In genomic region chr11:47270331-47271271, GRCh38 we compare ENCODE assay signal across 8 cellular contexts.
DNase-seq lines count a peak whose midpoint lies in the region; ATAC-seq lines count a peak whose summit lies in the region.

No MANE protein-coding gene starts in this region.

- H3K4me3 Mint-ChIP-seq in central memory CD8-positive, alpha-beta T cell = peak overlapping the region; percentile 69

- peaks cover 22% of the 10 kb centered on the region for H3K36me3 Mint-ChIP-seq in central memory CD8-positive, alpha-beta T cell (ENCODE audit: insufficient read depth)

- no peaks in the 10 kb centered on the region for H3K9me3 Mint-ChIP-seq in central memory CD8-positive, alpha-beta T cell

- H3K27ac Mint-ChIP-seq in central memory CD8-positive, alpha-beta T cell (ENCODE audit: low read depth) = peak overlapping the region; percentile 65

- ATAC-seq in central memory CD8-positive, alpha-beta T cell (replicated peaks; ENCODE audit: extremely low read depth, poor library complexity, severe bottlenecking) = peak; percentile 24
- ATAC-seq in GM21825 (IDR thresholded peaks at IDR 0.05; ENCODE audit: unreplicated experiment) = no peak
- no peak for ATAC-seq in GM21723 (IDR thresholded peaks at IDR 0.05; ENCODE audit: unreplicated experiment)

- H3K27me3 Mint-ChIP-seq in central memory CD8-positive, alpha-beta T cell = no peaks in the 10 kb centered on the region

- H3K4me1 Mint-ChIP-seq in central memory CD8-positive, alpha-beta T cell = peaks cover 42% of the 10 kb centered on the region

- DNase-seq in DMS 273 (lab: John Stamatoyannopoulos, UW; ENCODE audit: unreplicated experiment) (peak; percentile 55), KG1 (lab: John Stamatoyannopoulos, UW) (peak; percentile 16), SW480 (ENCODE audit: low spot score) (peak; percentile 52), left kidney (ENCODE audit: low read depth, low spot score) (peak; percentile 67)
- peak; percentile 27 to 54 for DNase-seq in central memory CD8-positive, alpha-beta T cell (ENCODE audit: low spot score in 2 of 2)
- DNase-seq in stimulated activated naive CD4-positive, alpha-beta T cell (lab: John Stamatoyannopoulos, UW) = peak in 4 of 6 experiments; percentile 9 to 33 (median 23)

Comparison
In these comparisons a context has a peak if more than half of its experiments do, and no peak if none do; other contexts are left out.
1. DNase-seq: peak in every context shown above with its lines; median percentile 67 in left kidney; 55 in DMS 273; 52 in SW480; 40 in central memory CD8-positive, alpha-beta T cell; 23 in stimulated activated naive CD4-positive, alpha-beta T cell; 16 in KG1.